Comparison of ENCODE assay signal across 23 cellular contexts in genomic region chr17:80675451-80676095, GRCh38.
DNase-seq lines count a peak whose midpoint lies in the region; ATAC-seq and TF ChIP-seq lines count a peak whose summit lies in the region.
"Had no signal": no experiment of that assay in that cellular context is flagged by ENCODE, and none has a peak within 500 bp of the region (broad histone marks: within the 10 kb centered on the region; RNA-seq: fewer than 3 reads in every experiment).

No MANE protein-coding gene starts in this region.

- H3K79me2 ChIP-seq in DND-41 (ENCODE audit: insufficient read depth, low read length): peaks cover 94% of the 10 kb centered on the region

- no peaks in the 10 kb centered on the region for H3K9me3 Mint-ChIP-seq in T-helper 1 cell treated with Interleukin-12 subunit alpha and Interleukin-12 subunit beta and Interleukin-4 antibody, amounts not matched to agents 30 μg/mL and 1 μg/mL, for 36 hours
- no peaks in the 10 kb centered on the region for H3K9me3 Mint-ChIP-seq in activated naive CD8-positive, alpha-beta T cell treated with anti-CD3 and anti-CD28 coated beads, Interleukin-2, amount 50 U/mL, for 24 hours
- no peaks in the 10 kb centered on the region for H3K9me3 Mint-ChIP-seq in naive thymus-derived CD4-positive, alpha-beta T cell
- H3K9me3 Mint-ChIP-seq: stimulated activated naive B cell treated with anti-CD40 and anti-IgM and Interleukin-4, amounts not matched to agents 10 μg/mL and 1 μg/mL and 100 μg/mL, for 72 hours had no signal

- H3K36me3 Mint-ChIP-seq in T-helper 1 cell treated with Interleukin-12 subunit alpha and Interleukin-12 subunit beta and Interleukin-4 antibody, amounts not matched to agents 30 μg/mL and 1 μg/mL, for 36 hours (ENCODE audit: low read depth): peaks cover 27% of the 10 kb centered on the region
- H3K36me3 Mint-ChIP-seq in activated naive CD8-positive, alpha-beta T cell treated with anti-CD3 and anti-CD28 coated beads, Interleukin-2, amount 50 U/mL, for 24 hours (ENCODE audit: low read depth): peaks cover 25% of the 10 kb centered on the region
- peaks cover 0 to 38% (median 21%) of the 10 kb centered on the region in 5 donors for H3K36me3 Mint-ChIP-seq in naive thymus-derived CD4-positive, alpha-beta T cell

- H2AFZ ChIP-seq in DND-41 (ENCODE audit: low read depth, low read length): no peak overlapping the region

- no peak overlapping the region for H3K4me3 ChIP-seq in DND-41 (ENCODE audit: low read depth in 1 of 2, low read length in 2 of 2)
- H3K4me3 ChIP-seq in naive thymus-derived CD4-positive, alpha-beta T cell (ENCODE audit: low read length): no peak overlapping the region
- H3K4me3 ChIP-seq: esophagus muscularis mucosa, gastroesophageal sphincter, transverse colon had no signal

- H3K9me3 ChIP-seq in DND-41 (ENCODE audit: insufficient read depth, low read length, severe bottlenecking): no peaks in the 10 kb centered on the region
- H3K9me3 ChIP-seq in naive thymus-derived CD4-positive, alpha-beta T cell (ENCODE audit: control insufficient read depth in 2 of 3, low read length in 3 of 3): no peaks in the 10 kb centered on the region
- H3K9me3 ChIP-seq: esophagus muscularis mucosa, gastroesophageal sphincter, transverse colon had no signal

- POLR2A ChIA-PET in naive thymus-derived CD4-positive, alpha-beta T cell (lab: Charles Lee): interaction anchor here (1.4 kb wide), 1 partner anchor 12 kb away, joined by 4 read pairs; no protein-coding TSS in a partner anchor

- ATAC-seq in DND-41 (ENCODE audit: insufficient read depth, low read depth) (no peak), GM21825 (IDR thresholded peaks at IDR 0.05; ENCODE audit: unreplicated experiment) (no peak)
- no peak for ATAC-seq in activated naive CD8-positive, alpha-beta T cell treated with anti-CD3 and anti-CD28 coated beads, Interleukin-2, amount 50 U/mL, for 24 hours
- no peak for ATAC-seq in naive thymus-derived CD4-positive, alpha-beta T cell
- ATAC-seq: gastroesophageal sphincter; stimulated activated naive B cell treated with anti-CD40 and anti-IgM and Interleukin-4, amounts not matched to agents 10 μg/mL and 1 μg/mL and 100 μg/mL, for 72 hours had no signal

- intact Hi-C loops in naive thymus-derived CD4-positive, alpha-beta T cell (cut with micrococcal nuclease): loop anchor here in 1 of 2 donors (5.0 kb wide), 1 partner anchor 57 kb away; no protein-coding TSS in a partner anchor

- no peak overlapping the region for H3K4me3 Mint-ChIP-seq in T-helper 1 cell treated with Interleukin-12 subunit alpha and Interleukin-12 subunit beta and Interleukin-4 antibody, amounts not matched to agents 30 μg/mL and 1 μg/mL, for 36 hours
- peak overlapping the region; percentile 79 for H3K4me3 Mint-ChIP-seq in activated naive CD8-positive, alpha-beta T cell treated with anti-CD3 and anti-CD28 coated beads, Interleukin-2, amount 50 U/mL, for 24 hours
- H3K4me3 Mint-ChIP-seq in naive thymus-derived CD4-positive, alpha-beta T cell: peak overlapping the region in 2 of 10 donors; percentile 31 to 40
- H3K4me3 Mint-ChIP-seq: nephron progenitor cell; stimulated activated naive B cell treated with anti-CD40 and anti-IgM and Interleukin-4, amounts not matched to agents 10 μg/mL and 1 μg/mL and 100 μg/mL, for 72 hours had no signal

- H3K27ac ChIP-seq in DND-41 (ENCODE audit: low read length): 0 out of 2 replicates have a peak overlapping the region, but pooled peaks have one; percentile 20
- no peak overlapping the region for H3K27ac ChIP-seq in naive thymus-derived CD4-positive, alpha-beta T cell (ENCODE audit: low read depth, low read length)
- H3K27ac ChIP-seq: esophagus muscularis mucosa, gastroesophageal sphincter, transverse colon had no signal

- peaks cover 73% of the 10 kb centered on the region for H3K4me1 Mint-ChIP-seq in T-helper 1 cell treated with Interleukin-12 subunit alpha and Interleukin-12 subunit beta and Interleukin-4 antibody, amounts not matched to agents 30 μg/mL and 1 μg/mL, for 36 hours (ENCODE audit: low read depth)
- H3K4me1 Mint-ChIP-seq in activated naive CD8-positive, alpha-beta T cell treated with anti-CD3 and anti-CD28 coated beads, Interleukin-2, amount 50 U/mL, for 24 hours: peaks cover 89% of the 10 kb centered on the region
- H3K4me1 Mint-ChIP-seq in naive thymus-derived CD4-positive, alpha-beta T cell: peaks cover 51 to 90% (median 82%) of the 10 kb centered on the region in 7 donors

- H3K9ac ChIP-seq in DND-41 (ENCODE audit: low read depth, low read length): no peak overlapping the region

- no peak for TF ChIP-seq CTCF in DND-41 (IDR thresholded peaks at IDR 0.05; ENCODE audit: borderline replicate concordance, extremely low read depth, low read length, poor library complexity, severe bottlenecking)

- no peaks in the 10 kb centered on the region for H3K27me3 Mint-ChIP-seq in T-helper 1 cell treated with Interleukin-12 subunit alpha and Interleukin-12 subunit beta and Interleukin-4 antibody, amounts not matched to agents 30 μg/mL and 1 μg/mL, for 36 hours (ENCODE audit: low read depth)
- no peaks in the 10 kb centered on the region for H3K27me3 Mint-ChIP-seq in activated naive CD8-positive, alpha-beta T cell treated with anti-CD3 and anti-CD28 coated beads, Interleukin-2, amount 50 U/mL, for 24 hours
- no peaks in the 10 kb centered on the region for H3K27me3 Mint-ChIP-seq in naive thymus-derived CD4-positive, alpha-beta T cell
- H3K27me3 Mint-ChIP-seq: stimulated activated naive B cell treated with anti-CD40 and anti-IgM and Interleukin-4, amounts not matched to agents 10 μg/mL and 1 μg/mL and 100 μg/mL, for 72 hours had no signal

- DNase-seq in T-helper 1 cell: no peak
- DNase-seq in DND-41: no peak
- DNase-seq in activated naive CD8-positive, alpha-beta T cell treated with anti-CD3 and anti-CD28 coated beads, Interleukin-2, amount 50 U/mL, for 24 hours: no peak
- no peak for DNase-seq in naive thymus-derived CD4-positive, alpha-beta T cell
- DNase-seq in NK-92 treated with Interleukin-12 subunit alpha and Interleukin-12 subunit beta, amount 100 ng/mL, for 24 hours (lab: John Stamatoyannopoulos, UW): no peak
- no peak for DNase-seq in NCI-H2107 (lab: John Stamatoyannopoulos, UW)
- DNase-seq: 8988T; activated effector memory CD4-positive, alpha-beta T cell treated with anti-CD3 and anti-CD28 coated beads, Interleukin-2, amount 50 U/mL, for 16 hours; cerebellar nuclear complex; DMS79; Karpas-422; NCI-H1048; NCI-H2029; NCI-H446; nephron progenitor cell; posterior cingulate gyrus; stimulated activated CD4-positive, alpha-beta T cell treated with anti-CD3 and anti-CD28 coated beads, Interleukin-1b, Interleukin-23, amount 100 ng/mL, for 48 hours; stimulated activated naive B cell treated with anti-CD40 and anti-IgM and Interleukin-4, amounts not matched to agents 10 μg/mL and 1 μg/mL and 100 μg/mL, for 72 hours; transverse colon had no signal

- no peak overlapping the region for H3K4me2 ChIP-seq in DND-41 (ENCODE audit: insufficient read depth, low read length)

- CTCF ChIA-PET in naive thymus-derived CD4-positive, alpha-beta T cell (lab: Charles Lee): no interaction called here

- H4K20me1 ChIP-seq in DND-41 (ENCODE audit: insufficient read depth, low read length): peaks cover 28% of the 10 kb centered on the region; the same call in 1 of the 2 replicates

- H3K4me1 ChIP-seq in DND-41 (ENCODE audit: insufficient read depth, low read length): peaks cover 34% of the 10 kb centered on the region
- peaks cover 4 to 23% of the 10 kb centered on the region in 2 donors for H3K4me1 ChIP-seq in naive thymus-derived CD4-positive, alpha-beta T cell (ENCODE audit: control insufficient read depth in 2 of 2, insufficient read depth in 2 of 2, low read length in 2 of 2)

- H3K27ac Mint-ChIP-seq in T-helper 1 cell treated with Interleukin-12 subunit alpha and Interleukin-12 subunit beta and Interleukin-4 antibody, amounts not matched to agents 30 μg/mL and 1 μg/mL, for 36 hours: peak overlapping the region; percentile 74
- H3K27ac Mint-ChIP-seq in activated naive CD8-positive, alpha-beta T cell treated with anti-CD3 and anti-CD28 coated beads, Interleukin-2, amount 50 U/mL, for 24 hours: peak overlapping the region; percentile 88
- peak overlapping the region in 5 of 9 donors; percentile 2 to 93 (median 58) for H3K27ac Mint-ChIP-seq in naive thymus-derived CD4-positive, alpha-beta T cell
- H3K27ac Mint-ChIP-seq: stimulated activated naive B cell treated with anti-CD40 and anti-IgM and Interleukin-4, amounts not matched to agents 10 μg/mL and 1 μg/mL and 100 μg/mL, for 72 hours had no signal

- no peaks in the 10 kb centered on the region for H3K27me3 ChIP-seq in DND-41 (ENCODE audit: insufficient read depth, low read length, poor library complexity)
- no peaks in the 10 kb centered on the region for H3K27me3 ChIP-seq in naive thymus-derived CD4-positive, alpha-beta T cell (ENCODE audit: control insufficient read depth in 2 of 2, insufficient read depth in 2 of 2, low read length in 2 of 2)
- H3K27me3 ChIP-seq: esophagus muscularis mucosa, gastroesophageal sphincter, transverse colon had no signal

- no peaks in the 10 kb centered on the region for H3K36me3 ChIP-seq in DND-41 (ENCODE audit: insufficient read depth, low read length)
- H3K36me3 ChIP-seq in naive thymus-derived CD4-positive, alpha-beta T cell (ENCODE audit: control insufficient read depth in 2 of 3, insufficient read depth in 3 of 3, low read length in 3 of 3): no peaks in the 10 kb centered on the region
- H3K36me3 ChIP-seq: esophagus muscularis mucosa, gastroesophageal sphincter, transverse colon had no signal
